In the genomic region with DNA sequence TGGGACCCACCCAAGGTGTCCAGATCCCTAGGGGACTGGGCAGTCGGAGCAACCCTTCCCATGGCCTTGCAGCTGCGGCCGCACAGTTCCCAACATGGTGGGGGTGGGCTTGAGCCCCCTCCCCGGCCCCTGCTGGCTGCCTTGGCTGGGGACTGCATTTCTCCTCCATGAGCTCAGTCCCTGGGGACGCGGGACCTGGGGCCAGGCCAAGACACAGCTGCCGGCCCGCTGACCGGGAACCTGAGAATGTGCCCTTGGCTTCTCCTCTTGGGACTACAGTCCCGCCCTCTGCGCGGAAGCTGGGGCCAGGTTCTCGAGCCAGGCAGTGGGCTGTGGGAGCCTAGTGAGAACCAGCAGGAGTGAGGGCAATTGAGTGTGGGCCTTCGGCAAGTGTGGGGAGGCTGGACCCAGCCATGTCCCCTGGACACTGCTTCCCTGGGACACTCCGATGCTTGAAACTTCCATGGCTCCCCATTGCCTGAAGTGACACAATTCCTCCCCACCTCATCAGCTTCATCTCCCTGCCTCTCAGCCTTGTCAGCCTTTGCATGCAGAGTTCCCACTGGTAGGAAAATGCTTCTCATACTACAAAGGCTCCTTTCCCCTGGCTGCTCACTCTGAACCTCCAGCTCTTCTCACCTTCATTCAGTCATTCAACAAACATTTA, we compare ENCODE assay signal across 14 cellular contexts. TPM values are rescaled to one million over a fixed set of nuclear protein-coding genes. Genes with fewer than 3 reads are reported as not detected.
DNase-seq lines count a peak whose midpoint lies in the region; ATAC-seq and TF ChIP-seq lines count a peak whose summit lies in the region.
"Had no signal": no experiment of that assay in that cellular context is flagged by ENCODE, and none has a peak within 500 bp of the region (broad histone marks: within the 10 kb centered on the region; RNA-seq: fewer than 3 reads in every experiment).

No MANE protein-coding gene starts in this region.

- H3K9me3 Mint-ChIP-seq in activated T-cell treated with anti-CD3 and anti-CD28 coated beads, Interleukin-2, amount 50 U/mL, for 4 hours = no peaks in the 10 kb centered on the region

- H3K36me3 ChIP-seq in HEK293 (ENCODE audit: control insufficient read depth in 2 of 2, insufficient read depth in 1 of 2, low read length in 2 of 2) (no peaks in the 10 kb centered on the region), heart left ventricle (no peaks in the 10 kb centered on the region), gastrocnemius medialis (no peaks in the 10 kb centered on the region), mesendoderm (ENCODE audit: control insufficient read depth, insufficient read depth, low read length) (no peaks in the 10 kb centered on the region)

- TF ChIP-seq POLR2A in heart left ventricle (IDR thresholded peaks at IDR 0.05) = no peak
- TF ChIP-seq POLR2A in gastrocnemius medialis (IDR thresholded peaks at IDR 0.05) = no peak

- H3K23ac ChIP-seq in mesendoderm (ENCODE audit: low read length) = no peak overlapping the region

- no peak overlapping the region for H3K4ac ChIP-seq in mesendoderm (ENCODE audit: low read depth, low read length)

- CTCF ChIA-PET in HEK293 (lab: Yijun Ruan, JAX) = no interaction called here

- H2BK5ac ChIP-seq in mesendoderm (ENCODE audit: low read length) = no peak overlapping the region

- WGBS in heart left ventricle, 4 donors = 21 to 36% (median 31%) methylated on average over 13 to 15 of the region's 15 CpGs
- no CpG with 5 or more reads among the region's 15 CpGs for WGBS in mesendoderm (ENCODE audit: extremely low coverage, insufficient coverage, low lambda C conversion rate)

- H3K4me1 Mint-ChIP-seq in activated T-cell treated with anti-CD3 and anti-CD28 coated beads, Interleukin-2, amount 50 U/mL, for 4 hours (ENCODE audit: low read depth) = no peaks in the 10 kb centered on the region

- H4K5ac ChIP-seq in mesendoderm (ENCODE audit: low read length) = no peak overlapping the region

- H3K9me3 ChIP-seq in HEK293 (ENCODE audit: control insufficient read depth, insufficient read depth, low read depth, low read length) = no peaks in the 10 kb centered on the region
- H3K9me3 ChIP-seq in heart left ventricle = no peaks in the 10 kb centered on the region
- H3K9me3 ChIP-seq in gastrocnemius medialis = no peaks in the 10 kb centered on the region

- ATAC-seq in heart left ventricle (peak; percentile 62 to 90 (median 80)), gastrocnemius medialis (peak; percentile 35 to 81), HG02970 (IDR thresholded peaks at IDR 0.05; ENCODE audit: low FRiP score, unreplicated experiment) (no peak)
- no peak for ATAC-seq in activated T-cell treated with anti-CD3 and anti-CD28 coated beads, Interleukin-2, amount 50 U/mL, for 4 hours
- ATAC-seq: SK-N-SH treated with all-trans-retinoic acid at 6 μM for 48 hours had no signal

- intact Hi-C loops in heart left ventricle (cut with DNase I) = loop anchor here in 2 of 10 donors (5.0 kb wide), 1 partner anchor 38 kb away; no protein-coding TSS in a partner anchor
- intact Hi-C loops in gastrocnemius medialis (cut with DNase I; ENCODE audit: low total_unique reads) = no loop called here

- H4K8ac ChIP-seq in mesendoderm (ENCODE audit: low read depth, low read length) = no peak overlapping the region

- no peak overlapping the region for H2BK120ac ChIP-seq in mesendoderm (ENCODE audit: low read depth, low read length)

- no peak overlapping the region for H3K27ac ChIP-seq in HEK293 (ENCODE audit: extremely low read depth, low read depth, low read length)
- H3K27ac ChIP-seq in heart left ventricle = peak overlapping the region in 10 of 12 donors; percentile 20 to 78 (median 56)
- H3K27ac ChIP-seq in gastrocnemius medialis = peak overlapping the region; percentile 32 to 69 (median 62)
- no peak overlapping the region for H3K27ac ChIP-seq in mesendoderm (ENCODE audit: low read depth, low read length)

- H3K79me1 ChIP-seq in mesendoderm (ENCODE audit: low read length) = no peaks in the 10 kb centered on the region

- H3K4me2 ChIP-seq in mesendoderm (ENCODE audit: low read length) = no peak overlapping the region

- no peaks in the 10 kb centered on the region for H3K36me3 Mint-ChIP-seq in activated T-cell treated with anti-CD3 and anti-CD28 coated beads, Interleukin-2, amount 50 U/mL, for 4 hours (ENCODE audit: insufficient read depth)

- H3K4me3 ChIP-seq in HEK293 (ENCODE audit: low read depth, low read length) = no peak overlapping the region
- H3K4me3 ChIP-seq in cardiac fibroblast (replicated peaks in 1 of 2; ENCODE audit: low read depth in 2 of 2, low read length in 2 of 2) = no peak overlapping the region
- H3K4me3 ChIP-seq in heart left ventricle = no peak overlapping the region
- no peak overlapping the region for H3K4me3 ChIP-seq in gastrocnemius medialis
- H3K4me3 ChIP-seq in mesendoderm (ENCODE audit: low read length) = no peak overlapping the region

- no peaks in the 10 kb centered on the region for H3K4me1 ChIP-seq in HEK293 (ENCODE audit: control insufficient read depth, insufficient read depth, low read length)
- peaks cover 0 to 26% (median 6%) of the 10 kb centered on the region in 12 donors for H3K4me1 ChIP-seq in heart left ventricle
- peaks cover 5 to 12% of the 10 kb centered on the region in 2 donors for H3K4me1 ChIP-seq in gastrocnemius medialis
- H3K4me1 ChIP-seq in mesendoderm (ENCODE audit: control insufficient read depth, low read depth, low read length) = no peaks in the 10 kb centered on the region

- no peaks in the 10 kb centered on the region for H3K79me2 ChIP-seq in mesendoderm (ENCODE audit: control insufficient read depth, insufficient read depth, low read length)

- in situ Hi-C loops in gastrocnemius medialis (cut with MboI; ENCODE audit: low sequenced_read_pairs in 4 of 4) = no loop called here

- no peak for TF ChIP-seq CTCF in HEK293 (tag by site-specific recombination; IDR thresholded peaks at IDR 0.05)
- no peak for TF ChIP-seq CTCF in cardiac fibroblast (IDR thresholded peaks at IDR 0.05; ENCODE audit: low read depth, low read length)
- TF ChIP-seq CTCF in heart left ventricle (IDR thresholded peaks at IDR 0.05) = no peak
- TF ChIP-seq CTCF in gastrocnemius medialis (IDR thresholded peaks at IDR 0.05 in 4 of 5, conservative IDR thresholded peaks at IDR 0.05 in 1 of 5) = no peak
- no peak for TF ChIP-seq CTCF in GM20000 (IDR thresholded peaks at IDR 0.05; ENCODE audit: extremely low read depth, missing control alignments)

- H3K4me3 Mint-ChIP-seq in activated T-cell treated with anti-CD3 and anti-CD28 coated beads, Interleukin-2, amount 50 U/mL, for 4 hours = no peak overlapping the region

- no peak overlapping the region for H2BK15ac ChIP-seq in mesendoderm (replicated peaks; ENCODE audit: low read depth)

- H2AK5ac ChIP-seq in mesendoderm (ENCODE audit: low read length) = no peak overlapping the region

- H3K56ac ChIP-seq in mesendoderm (ENCODE audit: low read length) = no peak overlapping the region

- H3K18ac ChIP-seq in mesendoderm (ENCODE audit: low read length) = no peak overlapping the region

- DNase-seq in cardiac fibroblast (ENCODE audit: low read depth in 2 of 2) (peak; percentile 73 to 79), heart left ventricle (peak; percentile 87 to 91 (median 88)), gastrocnemius medialis (peak in 1 of 2 donors; percentile 71), mesendoderm (no peak), GM20000 (ENCODE audit: low spot score) (no peak)
- no peak for DNase-seq in activated T-cell treated with anti-CD3 and anti-CD28 coated beads, Interleukin-2, amount 50 U/mL, for 4 hours
- DNase-seq: activated T-cell treated with anti-CD3 and anti-CD28 coated beads, Interleukin-2, amount 50 U/mL, for 1 hour; cortex of kidney; NCI-H187; NCI-H510A treated with DMSO at 0.1 percent for 48 hours had no signal

- H3K9ac ChIP-seq in mesendoderm (ENCODE audit: low read length) = no peak overlapping the region

- H3K27me3 ChIP-seq in heart left ventricle = no peaks in the 10 kb centered on the region
- no peaks in the 10 kb centered on the region for H3K27me3 ChIP-seq in gastrocnemius medialis
- H3K27me3 ChIP-seq in mesendoderm (ENCODE audit: insufficient read depth, low read length, poor library complexity) = no peaks in the 10 kb centered on the region

- POLR2A ChIA-PET in HEK293 (lab: Yijun Ruan, JAX) = no interaction called here

- peaks cover 3% of the 10 kb centered on the region for H3K27me3 Mint-ChIP-seq in activated T-cell treated with anti-CD3 and anti-CD28 coated beads, Interleukin-2, amount 50 U/mL, for 4 hours (ENCODE audit: low read depth)

TF ChIP-seq in HEK293, 187 proteins besides CTCF, POLR2A, EP300 and RAD21:
- peak; percentile 56; the same call in 1 of the 2 replicates for TF ChIP-seq ZNF16 (tag by site-specific recombination; IDR thresholded peaks at IDR 0.05; ENCODE audit: low read depth)
- TF ChIP-seq SP3 (tag by site-specific recombination; IDR thresholded peaks at IDR 0.05) = no peak
TF ChIP-seq in HEK293: peak in this region for 1.

RNA-seq across cellular contexts. Expression of gene NOTCH3, which starts 13.1 kb away (rescaled TPM):
- total RNA-seq in heart left ventricle = 10 to 100 TPM; 20.9 to 77.2 (median 35.2) TPM
- 10 to 100 TPM; 16.7 to 21.9 TPM for polyA plus RNA-seq in heart left ventricle
- 10 to 100 TPM in 3 of 4 donors, 1 to 10 TPM in 1; 6.4 to 53.3 (median 32.7) TPM for total RNA-seq in gastrocnemius medialis
- 22.0 TPM for polyA plus RNA-seq in mesendoderm (2013, experiment 1 of 2)
- 22.6 TPM for polyA plus RNA-seq in mesendoderm (2013, experiment 2 of 2)
- total RNA-seq in activated T-cell treated with anti-CD3 and anti-CD28 coated beads, Interleukin-2, amount 50 U/mL, for 4 hours = under 1 TPM; 0.16 to 0.27 (median 0.18) TPM

RNA-seq across cellular contexts. Expression of gene EPHX3, which starts 18.4 kb away (rescaled TPM):
- total RNA-seq in heart left ventricle (1 to 10 TPM in 1 of 9 donors, under 1 TPM in 5, not detected in 3; 0.12 to 1.3 (median 0.14) TPM), gastrocnemius medialis (not detected)
- polyA plus RNA-seq in heart left ventricle = under 1 TPM; 0.11 to 0.21 TPM
- 20.0 TPM for polyA plus RNA-seq in mesendoderm (2013, experiment 1 of 2)
- 20.1 TPM for polyA plus RNA-seq in mesendoderm (2013, experiment 2 of 2)
- total RNA-seq in activated T-cell treated with anti-CD3 and anti-CD28 coated beads, Interleukin-2, amount 50 U/mL, for 4 hours = under 1 TPM in 1 of 3 donors, not detected in 2; 0.29 TPM
- total RNA-seq: pulmonary artery endothelial cell had no signal

Comparison
In these comparisons a context has a peak if more than half of its experiments do, and no peak if none do; other contexts are left out.
1. H3K27ac ChIP-seq: peak in heart left ventricle (10 of 12) and gastrocnemius medialis (4 of 4); none in HEK293 (single experiment) and mesendoderm (single experiment).
2. DNase-seq: peak in cardiac fibroblast (2 of 2) and heart left ventricle (5 of 5); none in mesendoderm (single experiment), GM20000 (single experiment) and activated T-cell treated with anti-CD3 and anti-CD28 coated beads, Interleukin-2, amount 50 U/mL, for 4 hours (single experiment).
3. ATAC-seq: peak in heart left ventricle (4 of 4) and gastrocnemius medialis (2 of 2); none in HG02970 (single experiment) and activated T-cell treated with anti-CD3 and anti-CD28 coated beads, Interleukin-2, amount 50 U/mL, for 4 hours (0 of 2).
4. RNA of gene NOTCH3, which starts 13.1 kb away (total RNA-seq): 6.4 to 53.3 TPM in gastrocnemius medialis and 20.9 to 77.2 TPM in heart left ventricle; 0.16 to 0.27 TPM in activated T-cell treated with anti-CD3 and anti-CD28 coated beads, Interleukin-2, amount 50 U/mL, for 4 hours; every median in the first group is over 4 times any median in the second.